ENCODE assay signal across 8 cellular contexts in the genomic region with DNA sequence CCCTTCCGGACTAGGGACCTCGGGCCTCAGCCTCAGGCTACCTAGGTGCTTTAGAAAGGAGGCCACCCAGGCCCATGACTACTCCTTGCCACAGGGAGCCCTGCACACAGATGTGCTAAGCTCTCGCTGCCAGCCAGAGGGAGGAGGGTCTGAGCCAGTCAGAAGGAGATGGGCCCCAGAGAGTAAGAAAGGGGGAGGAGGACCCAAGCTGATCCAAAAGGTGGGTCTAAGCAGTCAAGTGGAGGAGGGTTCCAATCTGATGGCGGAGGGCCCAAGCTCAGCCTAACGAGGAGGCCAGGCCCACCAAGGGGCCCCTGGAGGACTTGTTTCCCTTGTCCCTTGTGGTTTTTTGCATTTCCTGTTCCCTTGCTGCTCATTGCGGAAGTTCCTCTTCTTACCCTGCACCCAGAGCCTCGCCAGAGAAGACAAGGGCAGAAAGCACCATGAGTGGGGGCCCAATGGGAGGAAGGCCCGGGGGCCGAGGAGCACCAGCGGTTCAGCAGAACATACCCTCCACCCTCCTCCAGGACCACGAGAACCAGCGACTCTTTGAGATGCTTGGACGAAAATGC. TPM values are rescaled to one million over a fixed set of nuclear protein-coding genes. Genes with fewer than 3 reads are reported as not detected.
DNase-seq lines count a peak whose midpoint lies in the region; ATAC-seq and TF ChIP-seq lines count a peak whose summit lies in the region.

A gene (plus strand): TSS at position 389 of the 572 bp plus-strand sequence. CDS start 55 bp downstream, at position 444.

- no peaks in the 10 kb centered on the region for H3K27me3 Mint-ChIP-seq in activated T-helper 17 cell treated with anti-CD3 and anti-CD28 coated beads, Interleukin-2, amount 50 U/mL, for 72 hours
- no peaks in the 10 kb centered on the region for H3K27me3 Mint-ChIP-seq in natural killer cell (ENCODE audit: low read depth in 2 of 2)

- TF ChIP-seq CTCF in natural killer cell (IDR thresholded peaks at IDR 0.05), result no peak

- no peaks in the 10 kb centered on the region for H3K9me3 Mint-ChIP-seq in activated T-helper 17 cell treated with anti-CD3 and anti-CD28 coated beads, Interleukin-2, amount 50 U/mL, for 72 hours
- H3K9me3 Mint-ChIP-seq in natural killer cell, result no peaks in the 10 kb centered on the region

- peak; percentile 58 to 60 for DNase-seq in AML-193 (lab: John Stamatoyannopoulos, UW)
- DNase-seq in Kasumi-1 (lab: John Stamatoyannopoulos, UW), result peak; percentile 79
- DNase-seq in natural killer cell, result peak; percentile 29
- DNase-seq in OCI-M2 (lab: John Stamatoyannopoulos, UW; ENCODE audit: unreplicated experiment), result no peak
- DNase-seq in DMS 273 treated with DMSO at 0.1 percent for 48 hours (lab: John Stamatoyannopoulos, UW), result no peak

- H3K36me3 Mint-ChIP-seq in activated T-helper 17 cell treated with anti-CD3 and anti-CD28 coated beads, Interleukin-2, amount 50 U/mL, for 72 hours (ENCODE audit: low read depth), result peaks cover 52% of the 10 kb centered on the region
- no peaks in the 10 kb centered on the region for H3K36me3 Mint-ChIP-seq in natural killer cell

- ATAC-seq in GM19395 (IDR thresholded peaks at IDR 0.05; ENCODE audit: unreplicated experiment) (peak; percentile 79), natural killer cell (peak; percentile 81 to 88 (median 82)), GM21367 (IDR thresholded peaks at IDR 0.05; ENCODE audit: unreplicated experiment) (no peak)
- peak; percentile 85 for ATAC-seq in activated T-helper 17 cell treated with anti-CD3 and anti-CD28 coated beads, Interleukin-2, amount 50 U/mL, for 72 hours (replicated peaks)

- intact Hi-C loops in natural killer cell (cut with micrococcal nuclease), result no loop called here

- H3K4me3 Mint-ChIP-seq in activated T-helper 17 cell treated with anti-CD3 and anti-CD28 coated beads, Interleukin-2, amount 50 U/mL, for 72 hours, result peak within 1 kb of the TSS; percentile 96
- H3K4me3 Mint-ChIP-seq in natural killer cell, result peak within 1 kb of the TSS; percentile 92

- peak within 1 kb of the TSS; percentile 98 for H3K27ac Mint-ChIP-seq in activated T-helper 17 cell treated with anti-CD3 and anti-CD28 coated beads, Interleukin-2, amount 50 U/mL, for 72 hours
- peak within 1 kb of the TSS; percentile 88 to 93 for H3K27ac Mint-ChIP-seq in natural killer cell

- H3K4me1 Mint-ChIP-seq in activated T-helper 17 cell treated with anti-CD3 and anti-CD28 coated beads, Interleukin-2, amount 50 U/mL, for 72 hours, result peaks cover 29% of the 10 kb centered on the region
- peaks cover 21 to 47% of the 10 kb centered on the region in 2 donors for H3K4me1 Mint-ChIP-seq in natural killer cell

RNA-seq across cellular contexts. Expression of the gene that starts here (rescaled TPM):
- total RNA-seq in activated T-helper 17 cell treated with anti-CD3 and anti-CD28 coated beads, Interleukin-2, amount 50 U/mL, for 72 hours, result 100 to 1,000 TPM in 1 of 2 donors, 10 to 100 TPM in 1; 96.8 to 102 TPM
- total RNA-seq in natural killer cell, result 100 to 1,000 TPM; 136 to 149 (median 141) TPM

Comparison
In these comparisons a context has a peak if more than half of its experiments do, and no peak if none do; other contexts are left out.
1. DNase-seq: peak in AML-193 (2 of 2), Kasumi-1 (2 of 2) and natural killer cell (single experiment); none in OCI-M2 (single experiment) and DMS 273 treated with DMSO at 0.1 percent for 48 hours (single experiment).